In genomic region chr3:52839892-52840545, GRCh38 we compare ENCODE assay signal across 1 cellular context.
A peak's percentile ranks its signal among the peaks of the same experiment; 100 is the strongest.
TF ChIP-seq lines count a peak whose summit lies in the region.

No MANE protein-coding gene starts in this region.

TF ChIP-seq in HEK293, 187 proteins besides CTCF, POLR2A, EP300 and RAD21:
- TF ChIP-seq GLIS2 (tag by site-specific recombination; IDR thresholded peaks at IDR 0.05) (peak; percentile 41; the same call in 1 of the 2 replicates), EGR2 (tag by site-specific recombination; IDR thresholded peaks at IDR 0.05; ENCODE audit: low read depth) (peak; percentile 24; the same call in 1 of the 2 replicates), ZNF776 (tag by site-specific recombination; IDR thresholded peaks at IDR 0.05; ENCODE audit: borderline replicate concordance) (no peak), ZFHX2 (tag by site-specific recombination; conservative IDR thresholded peaks at IDR 0.05) (0 out of 2 replicates have a peak, but pooled peaks have one; percentile 18), ZNF639 (tag by site-specific recombination; IDR thresholded peaks at IDR 0.05) (no peak)
